ENCODE assay signal across 19 cellular contexts in genomic region chr5:73231245-73231778, GRCh38. TPM values are rescaled to one million over a fixed set of nuclear protein-coding genes. Genes with fewer than 3 reads are reported as not detected.
"Had no signal": no experiment of that assay in that cellular context is flagged by ENCODE, and none has a peak within 500 bp of the region (broad histone marks: within the 10 kb centered on the region; RNA-seq: fewer than 3 reads in every experiment).

No MANE protein-coding gene starts in this region.

- H3K27ac Mint-ChIP-seq: stimulated activated memory B cell treated with anti-CD40 and anti-IgM and Interleukin-4, amounts not matched to agents 10 μg/mL and 1 μg/mL and 100 μg/mL, for 72 hours had no signal

- ATAC-seq: heart right ventricle; stimulated activated memory B cell treated with anti-CD40 and anti-IgM and Interleukin-4, amounts not matched to agents 10 μg/mL and 1 μg/mL and 100 μg/mL, for 72 hours; upper lobe of right lung had no signal

- H3K36me3 Mint-ChIP-seq: stimulated activated memory B cell treated with anti-CD40 and anti-IgM and Interleukin-4, amounts not matched to agents 10 μg/mL and 1 μg/mL and 100 μg/mL, for 72 hours had no signal

- H3K27me3 ChIP-seq: testis had no signal

- DNase-seq: activated CD4-positive, alpha-beta T cell treated with anti-CD3 and anti-CD28 coated beads, Interleukin-2, amount 50 U/mL, for 48 hours; activated gamma-delta T cell treated with Interleukin-2 at 50 U/mL for 16 hours; aorta; colonic mucosa; erythroblast; heart right ventricle; posterior cingulate gyrus; sigmoid colon; stimulated activated CD4-positive, alpha-beta T cell treated with anti-CD3 and anti-CD28 coated beads, Interleukin-4, amount 100 ng/mL, for 4 hours; T-helper 2 cell; testis; upper lobe of right lung; WERI-Rb-1 had no signal

- H3K9me3 Mint-ChIP-seq: central memory CD8-positive, alpha-beta T cell; stimulated activated memory B cell treated with anti-CD40 and anti-IgM and Interleukin-4, amounts not matched to agents 10 μg/mL and 1 μg/mL and 100 μg/mL, for 72 hours had no signal

- FAIRE-seq: frontal cortex, islet of Langerhans had no signal

- H3K9me3 ChIP-seq: colonic mucosa, heart right ventricle, sigmoid colon, testis, upper lobe of right lung had no signal

- H3K4me3 ChIP-seq: colonic mucosa, heart right ventricle, lung, sigmoid colon, testis, upper lobe of right lung had no signal

- H3K27ac ChIP-seq: colonic mucosa, heart right ventricle, sigmoid colon, testis, upper lobe of right lung, WERI-Rb-1 had no signal

- H3K36me3 ChIP-seq: colonic mucosa, heart right ventricle, sigmoid colon, upper lobe of right lung, WERI-Rb-1 had no signal

- H3K4me3 Mint-ChIP-seq: central memory CD8-positive, alpha-beta T cell had no signal

RNA-seq across cellular contexts. Expression of gene TMEM174, which starts 58.3 kb away (rescaled TPM):
- total RNA-seq: aorta, colonic mucosa, frontal cortex, heart right ventricle, left lobe of liver, lung, sigmoid colon, testis, upper lobe of right lung had no signal
- polyA plus RNA-seq: aorta, heart right ventricle, lung, sigmoid colon had no signal
